ENCODE assay signal across 1 cellular context in genomic region chr15:80780416-80781221, GRCh38.
A peak's percentile ranks its signal among the peaks of the same experiment; 100 is the strongest.
TF ChIP-seq lines count a peak whose summit lies in the region.

No MANE protein-coding gene starts in this region.

TF ChIP-seq in HepG2, 621 proteins besides CTCF, POLR2A, EP300 and RAD21 (continued from another document and continues in another):
- TF ChIP-seq, protein P1, sequence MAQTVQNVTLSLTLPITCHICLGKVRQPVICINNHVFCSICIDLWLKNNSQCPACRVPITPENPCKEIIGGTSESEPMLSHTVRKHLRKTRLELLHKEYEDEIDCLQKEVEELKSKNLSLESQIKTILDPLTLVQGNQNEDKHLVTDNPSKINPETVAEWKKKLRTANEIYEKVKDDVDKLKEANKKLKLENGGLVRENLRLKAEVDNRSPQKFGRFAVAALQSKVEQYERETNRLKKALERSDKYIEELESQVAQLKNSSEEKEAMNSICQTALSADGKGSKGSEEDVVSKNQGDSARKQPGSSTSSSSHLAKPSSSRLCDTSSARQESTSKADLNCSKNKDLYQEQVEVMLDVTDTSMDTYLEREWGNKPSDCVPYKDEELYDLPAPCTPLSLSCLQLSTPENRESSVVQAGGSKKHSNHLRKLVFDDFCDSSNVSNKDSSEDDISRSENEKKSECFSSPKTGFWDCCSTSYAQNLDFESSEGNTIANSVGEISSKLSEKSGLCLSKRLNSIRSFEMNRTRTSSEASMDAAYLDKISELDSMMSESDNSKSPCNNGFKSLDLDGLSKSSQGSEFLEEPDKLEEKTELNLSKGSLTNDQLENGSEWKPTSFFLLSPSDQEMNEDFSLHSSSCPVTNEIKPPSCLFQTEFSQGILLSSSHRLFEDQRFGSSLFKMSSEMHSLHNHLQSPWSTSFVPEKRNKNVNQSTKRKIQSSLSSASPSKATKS (CRISPR knock-in tag; IDR thresholded peaks at IDR 0.05) = peak; percentile 75; the same call in 1 of the 2 replicates
- TF ChIP-seq, protein P2, sequence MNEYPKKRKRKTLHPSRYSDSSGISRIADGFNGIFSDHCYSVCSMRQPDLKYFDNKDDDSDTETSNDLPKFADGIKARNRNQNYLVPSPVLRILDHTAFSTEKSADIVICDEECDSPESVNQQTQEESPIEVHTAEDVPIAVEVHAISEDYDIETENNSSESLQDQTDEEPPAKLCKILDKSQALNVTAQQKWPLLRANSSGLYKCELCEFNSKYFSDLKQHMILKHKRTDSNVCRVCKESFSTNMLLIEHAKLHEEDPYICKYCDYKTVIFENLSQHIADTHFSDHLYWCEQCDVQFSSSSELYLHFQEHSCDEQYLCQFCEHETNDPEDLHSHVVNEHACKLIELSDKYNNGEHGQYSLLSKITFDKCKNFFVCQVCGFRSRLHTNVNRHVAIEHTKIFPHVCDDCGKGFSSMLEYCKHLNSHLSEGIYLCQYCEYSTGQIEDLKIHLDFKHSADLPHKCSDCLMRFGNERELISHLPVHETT (CRISPR knock-in tag; conservative IDR thresholded peaks at IDR 0.05) = peak; percentile 52; the same call in 1 of the 2 replicates
- TF ChIP-seq PHF20 (CRISPR knock-in tag; IDR thresholded peaks at IDR 0.05) = peak; percentile 66
- TF ChIP-seq ZNF777 (CRISPR knock-in tag; IDR thresholded peaks at IDR 0.05) = peak; percentile 84
- TF ChIP-seq E2F1 (CRISPR knock-in tag; IDR thresholded peaks at IDR 0.05) = 0 out of 2 replicates have a peak, but pooled peaks have one; percentile 71
- peak; percentile 56; the same call in 1 of the 2 replicates for TF ChIP-seq ZBTB7A (CRISPR knock-in tag; IDR thresholded peaks at IDR 0.05)
- peak; percentile 46; the same call in 1 of the 2 replicates for TF ChIP-seq ZSCAN31 (CRISPR knock-in tag; IDR thresholded peaks at IDR 0.05; ENCODE audit: low read depth)
- no peak for TF ChIP-seq SSRP1 (CRISPR knock-in tag; IDR thresholded peaks at IDR 0.05)
- peak; percentile 97 for TF ChIP-seq HOXD1 (CRISPR knock-in tag; IDR thresholded peaks at IDR 0.05)
- no peak for TF ChIP-seq SP1 (IDR thresholded peaks at IDR 0.05)
- no peak; the same call in 1 of the 2 replicates for TF ChIP-seq SP1 (CRISPR knock-in tag; IDR thresholded peaks at IDR 0.05)
- TF ChIP-seq ZNF446 (CRISPR knock-in tag; IDR thresholded peaks at IDR 0.05) = peak; percentile 86; the same call in 1 of the 2 replicates
- TF ChIP-seq HNF4A (CRISPR knock-in tag; IDR thresholded peaks at IDR 0.05) = no peak
- no peak for TF ChIP-seq NR2F2 (IDR thresholded peaks at IDR 0.05; ENCODE audit: borderline replicate concordance, low read depth)
- TF ChIP-seq ATF1 (CRISPR knock-in tag; IDR thresholded peaks at IDR 0.05) = no peak
- 0 out of 2 replicates have a peak, but pooled peaks have one; percentile 62 for TF ChIP-seq HIVEP1 (CRISPR knock-in tag; IDR thresholded peaks at IDR 0.05)
- TF ChIP-seq, protein P3, sequence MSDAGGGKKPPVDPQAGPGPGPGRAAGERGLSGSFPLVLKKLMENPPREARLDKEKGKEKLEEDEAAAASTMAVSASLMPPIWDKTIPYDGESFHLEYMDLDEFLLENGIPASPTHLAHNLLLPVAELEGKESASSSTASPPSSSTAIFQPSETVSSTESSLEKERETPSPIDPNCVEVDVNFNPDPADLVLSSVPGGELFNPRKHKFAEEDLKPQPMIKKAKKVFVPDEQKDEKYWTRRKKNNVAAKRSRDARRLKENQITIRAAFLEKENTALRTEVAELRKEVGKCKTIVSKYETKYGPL (CRISPR knock-in tag; IDR thresholded peaks at IDR 0.05) = peak; percentile 95
- 0 out of 2 replicates have a peak, but pooled peaks have one; percentile 20 for TF ChIP-seq ZBTB37 (CRISPR knock-in tag; IDR thresholded peaks at IDR 0.05)
- TF ChIP-seq MIXL1 (CRISPR knock-in tag; IDR thresholded peaks at IDR 0.05) = peak; percentile 84; the same call in 1 of the 2 replicates
- TF ChIP-seq, protein P4, sequence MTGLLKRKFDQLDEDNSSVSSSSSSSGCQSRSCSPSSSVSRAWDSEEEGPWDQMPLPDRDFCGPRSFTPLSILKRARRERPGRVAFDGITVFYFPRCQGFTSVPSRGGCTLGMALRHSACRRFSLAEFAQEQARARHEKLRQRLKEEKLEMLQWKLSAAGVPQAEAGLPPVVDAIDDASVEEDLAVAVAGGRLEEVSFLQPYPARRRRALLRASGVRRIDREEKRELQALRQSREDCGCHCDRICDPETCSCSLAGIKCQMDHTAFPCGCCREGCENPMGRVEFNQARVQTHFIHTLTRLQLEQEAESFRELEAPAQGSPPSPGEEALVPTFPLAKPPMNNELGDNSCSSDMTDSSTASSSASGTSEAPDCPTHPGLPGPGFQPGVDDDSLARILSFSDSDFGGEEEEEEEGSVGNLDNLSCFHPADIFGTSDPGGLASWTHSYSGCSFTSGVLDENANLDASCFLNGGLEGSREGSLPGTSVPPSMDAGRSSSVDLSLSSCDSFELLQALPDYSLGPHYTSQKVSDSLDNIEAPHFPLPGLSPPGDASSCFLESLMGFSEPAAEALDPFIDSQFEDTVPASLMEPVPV (CRISPR knock-in tag; IDR thresholded peaks at IDR 0.05) = peak; percentile 94
- peak; percentile 71; the same call in 1 of the 2 replicates for TF ChIP-seq SIX4 (CRISPR knock-in tag; IDR thresholded peaks at IDR 0.05)
- TF ChIP-seq, protein P5, sequence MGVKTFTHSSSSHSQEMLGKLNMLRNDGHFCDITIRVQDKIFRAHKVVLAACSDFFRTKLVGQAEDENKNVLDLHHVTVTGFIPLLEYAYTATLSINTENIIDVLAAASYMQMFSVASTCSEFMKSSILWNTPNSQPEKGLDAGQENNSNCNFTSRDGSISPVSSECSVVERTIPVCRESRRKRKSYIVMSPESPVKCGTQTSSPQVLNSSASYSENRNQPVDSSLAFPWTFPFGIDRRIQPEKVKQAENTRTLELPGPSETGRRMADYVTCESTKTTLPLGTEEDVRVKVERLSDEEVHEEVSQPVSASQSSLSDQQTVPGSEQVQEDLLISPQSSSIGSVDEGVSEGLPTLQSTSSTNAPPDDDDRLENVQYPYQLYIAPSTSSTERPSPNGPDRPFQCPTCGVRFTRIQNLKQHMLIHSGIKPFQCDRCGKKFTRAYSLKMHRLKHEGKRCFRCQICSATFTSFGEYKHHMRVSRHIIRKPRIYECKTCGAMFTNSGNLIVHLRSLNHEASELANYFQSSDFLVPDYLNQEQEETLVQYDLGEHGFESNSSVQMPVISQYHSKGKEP (CRISPR knock-in tag; IDR thresholded peaks at IDR 0.05) = peak; percentile 96
- peak; percentile 90; the same call in 1 of the 2 replicates for TF ChIP-seq FLYWCH1 (CRISPR knock-in tag; IDR thresholded peaks at IDR 0.05)
- TF ChIP-seq PTBP1 (IDR thresholded peaks at IDR 0.05; ENCODE audit: low read depth, low read length, poor library complexity, severe bottlenecking) = no peak
- peak; percentile 81; the same call in 1 of the 2 replicates for TF ChIP-seq SNAPC2 (CRISPR knock-in tag; IDR thresholded peaks at IDR 0.05)
- TF ChIP-seq SMAD1 (CRISPR knock-in tag; IDR thresholded peaks at IDR 0.05; ENCODE audit: borderline replicate concordance, low read depth) = no peak
- TF ChIP-seq ELF4 (CRISPR knock-in tag; IDR thresholded peaks at IDR 0.05; ENCODE audit: borderline replicate concordance) = no peak
- TF ChIP-seq ZNF749 (CRISPR knock-in tag; IDR thresholded peaks at IDR 0.05; ENCODE audit: borderline replicate concordance) = peak; percentile 89
- peak; percentile 97 for TF ChIP-seq ZSCAN21 (CRISPR knock-in tag; IDR thresholded peaks at IDR 0.05; ENCODE audit: borderline replicate concordance)
- TF ChIP-seq ZBTB39 (CRISPR knock-in tag; IDR thresholded peaks at IDR 0.05) = no peak
- peak; percentile 92 for TF ChIP-seq KDM2A (CRISPR knock-in tag; IDR thresholded peaks at IDR 0.05; ENCODE audit: borderline replicate concordance, low read depth)
- peak; percentile 36; the same call in 1 of the 2 replicates for TF ChIP-seq ZNF652 (CRISPR knock-in tag; IDR thresholded peaks at IDR 0.05; ENCODE audit: borderline replicate concordance, low read depth)
- peak; percentile 95 for TF ChIP-seq ZBTB25 (CRISPR knock-in tag; IDR thresholded peaks at IDR 0.05)
- TF ChIP-seq GZF1 (CRISPR knock-in tag; IDR thresholded peaks at IDR 0.05) = peak; percentile 74; the same call in 1 of the 2 replicates
- peak; percentile 96 for TF ChIP-seq ARNT2 (CRISPR knock-in tag; IDR thresholded peaks at IDR 0.05; ENCODE audit: low read depth)
- TF ChIP-seq, protein P6, sequence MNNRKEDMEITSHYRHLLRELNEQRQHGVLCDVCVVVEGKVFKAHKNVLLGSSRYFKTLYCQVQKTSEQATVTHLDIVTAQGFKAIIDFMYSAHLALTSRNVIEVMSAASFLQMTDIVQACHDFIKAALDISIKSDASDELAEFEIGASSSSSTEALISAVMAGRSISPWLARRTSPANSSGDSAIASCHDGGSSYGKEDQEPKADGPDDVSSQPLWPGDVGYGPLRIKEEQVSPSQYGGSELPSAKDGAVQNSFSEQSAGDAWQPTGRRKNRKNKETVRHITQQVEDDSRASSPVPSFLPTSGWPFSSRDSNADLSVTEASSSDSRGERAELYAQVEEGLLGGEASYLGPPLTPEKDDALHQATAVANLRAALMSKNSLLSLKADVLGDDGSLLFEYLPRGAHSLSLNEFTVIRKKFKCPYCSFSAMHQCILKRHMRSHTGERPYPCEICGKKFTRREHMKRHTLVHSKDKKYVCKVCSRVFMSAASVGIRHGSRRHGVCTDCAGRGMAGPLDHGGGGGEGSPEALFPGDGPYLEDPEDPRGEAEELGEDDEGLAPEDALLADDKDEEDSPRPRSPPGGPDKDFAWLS (CRISPR knock-in tag; IDR thresholded peaks at IDR 0.05; ENCODE audit: borderline replicate concordance) = no peak
- peak; percentile 92; the same call in 1 of the 2 replicates for TF ChIP-seq MYNN (CRISPR knock-in tag; IDR thresholded peaks at IDR 0.05; ENCODE audit: low read depth)
- peak; percentile 84; the same call in 1 of the 2 replicates for TF ChIP-seq ZHX1 (CRISPR knock-in tag; IDR thresholded peaks at IDR 0.05; ENCODE audit: low read depth)
- TF ChIP-seq TRIM22 (IDR thresholded peaks at IDR 0.05) = no peak
